22 cellular contexts compared by ENCODE assay signal in the genomic region with DNA sequence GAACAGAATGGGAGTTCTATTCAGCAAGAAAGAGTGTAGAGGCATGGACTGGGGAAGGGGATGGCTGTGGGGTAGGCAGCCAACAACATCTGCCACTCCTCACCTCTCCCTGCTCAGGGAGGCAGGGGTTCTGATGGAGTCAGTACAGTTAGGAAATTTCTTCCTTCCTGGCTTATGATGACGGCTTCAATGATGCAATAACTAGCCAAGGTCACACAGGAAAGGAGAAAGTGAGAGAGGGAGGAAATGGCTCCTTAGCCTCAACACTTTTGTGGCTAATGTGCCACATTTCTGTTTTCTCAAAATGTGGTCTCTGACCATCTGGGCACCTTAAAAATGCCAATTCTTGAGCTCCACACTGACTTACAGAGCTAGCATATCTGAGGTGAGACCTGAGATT.
DNase-seq lines count a peak whose midpoint lies in the region; ATAC-seq, FAIRE-seq and TF ChIP-seq lines count a peak whose summit lies in the region.
"Had no signal": no experiment of that assay in that cellular context is flagged by ENCODE, and none has a peak within 500 bp of the region (broad histone marks: within the 10 kb centered on the region; RNA-seq: fewer than 3 reads in every experiment).

No MANE protein-coding gene starts in this region.

- TF ChIP-seq CTCF in CD14-positive monocyte (IDR thresholded peaks at IDR 0.05) (no peak), WTC11 (IDR thresholded peaks at IDR 0.05) (no peak)

- TF ChIP-seq POLR2A in GM12891 (IDR thresholded peaks at IDR 0.05; ENCODE audit: low read depth, low read length): no peak

- no peak for FAIRE-seq in GM12891 (lab: Jason Lieb, UNC)
- FAIRE-seq: H54 had no signal

- CTCF ChIA-PET in WTC11 (lab: Charles Lee): interaction anchor here (0.8 to 1.3 kb wide), 2 partner anchors 12 to 238 kb away, joined by 3 to 5 read pairs; no protein-coding TSS in a partner anchor

- H3K9me3 Mint-ChIP-seq in CD14-positive monocyte (peaks cover 0 to 9% (median 3%) of the 10 kb centered on the region in 7 donors), WTC11 (peaks cover 24% of the 10 kb centered on the region)

- H3K4me3 Mint-ChIP-seq in CD14-positive monocyte: peak overlapping the region in 1 of 2 donors; percentile 53
- H3K4me3 Mint-ChIP-seq in WTC11: no peak overlapping the region
- H3K4me3 Mint-ChIP-seq: CD4-positive, CD25-positive, alpha-beta regulatory T cell had no signal

- ATAC-seq in WTC11: no peak
- ATAC-seq: gastrocnemius medialis, mucosa of descending colon had no signal

- H3K27me3 Mint-ChIP-seq in CD14-positive monocyte (ENCODE audit: low read depth in 3 of 3) (peaks cover 2 to 9% (median 3%) of the 10 kb centered on the region in 3 donors), WTC11 (ENCODE audit: low read depth) (peaks cover 2% of the 10 kb centered on the region; the same call in 1 of the 2 replicates)
- H3K27me3 Mint-ChIP-seq: CD4-positive, CD25-positive, alpha-beta regulatory T cell had no signal

- peak overlapping the region; percentile 6 to 80 (median 54) for H3K27ac Mint-ChIP-seq in CD14-positive monocyte
- no peak overlapping the region for H3K27ac Mint-ChIP-seq in WTC11
- H3K27ac Mint-ChIP-seq: CD4-positive, CD25-positive, alpha-beta regulatory T cell had no signal

- peaks cover 49% of the 10 kb centered on the region for H3K4me1 Mint-ChIP-seq in CD14-positive monocyte
- no peaks in the 10 kb centered on the region for H3K4me1 Mint-ChIP-seq in WTC11
- H3K4me1 Mint-ChIP-seq: CD4-positive, CD25-positive, alpha-beta regulatory T cell had no signal

- H3K36me3 Mint-ChIP-seq in CD14-positive monocyte (peaks cover 0 to 2% of the 10 kb centered on the region in 2 donors), WTC11 (peaks cover 15% of the 10 kb centered on the region)
- H3K36me3 Mint-ChIP-seq: CD4-positive, CD25-positive, alpha-beta regulatory T cell had no signal

- intact Hi-C loops in CD14-positive monocyte (cut with micrococcal nuclease): no loop called here

- DNase-seq in CD14-positive monocyte (ENCODE audit: low spot score) (no peak), M059J (ENCODE audit: low read depth) (peak; percentile 28), WTC11 (ENCODE audit: low spot score) (no peak), kidney tubule cell (ENCODE audit: low spot score) (peak; percentile 13), medulla oblongata (ENCODE audit: extremely low spot score) (no peak), activated gamma-delta T cell (lab: John Stamatoyannopoulos, UW) (no peak), NCI-H446 treated with DMSO at 0.1 percent for 48 hours (lab: John Stamatoyannopoulos, UW) (no peak), GM12891 (ENCODE audit: insufficient read length, low spot score) (no peak)
- DNase-seq: activated CD4-positive, alpha-beta T cell treated with anti-CD3 and anti-CD28 coated beads, Interleukin-2, amount 50 U/mL, for 1 hour; activated naive CD4-positive, alpha-beta T cell treated with anti-CD3 and anti-CD28 coated beads, Interleukin-2, amount 50 U/mL, for 16 hours; activated T-cell treated with anti-CD3 and anti-CD28 coated beads, Interleukin-2, amount 50 U/mL, for 1 hour; CD4-positive, CD25-positive, alpha-beta regulatory T cell; DMS79; gastrocnemius medialis; mucosa of descending colon; NCI-H1417; NCI-H2171 treated with DMSO at 0.1 percent for 48 hours; RPMI8226; stimulated activated naive CD4-positive, alpha-beta T cell treated with Interleukin-2 at 50 U/mL for 16 hours; SW 1271; tibial artery had no signal

- POLR2A ChIA-PET in WTC11 (lab: Charles Lee): interaction anchor here (0.6 kb wide), 1 partner anchor 724 kb away, joined by 6 read pairs; no protein-coding TSS in a partner anchor

TF ChIP-seq in WTC11, 78 proteins besides CTCF, POLR2A, EP300 and RAD21:
- TF ChIP-seq GABPB1 (CRISPR knock-in tag; IDR thresholded peaks at IDR 0.05) (peak; percentile 42; the same call in 1 of the 2 replicates), FOXJ3 (CRISPR knock-in tag; IDR thresholded peaks at IDR 0.05; ENCODE audit: borderline replicate concordance) (no peak)

TF ChIP-seq in GM12891, 5 proteins besides CTCF, POLR2A, EP300 and RAD21:
- TF ChIP-seq PAX5 (IDR thresholded peaks at IDR 0.05; ENCODE audit: insufficient read depth, low read length, severe bottlenecking): no peak
- TF ChIP-seq TAF1 (IDR thresholded peaks at IDR 0.05; ENCODE audit: low read depth, low read length): no peak
- TF ChIP-seq SPI1 (IDR thresholded peaks at IDR 0.05; ENCODE audit: low read depth, low read length): no peak
- TF ChIP-seq POLR2AphosphoS5 (IDR thresholded peaks at IDR 0.05; ENCODE audit: low read depth, low read length): no peak
- TF ChIP-seq POU2F2 (IDR thresholded peaks at IDR 0.05; ENCODE audit: low read depth, low read length): no peak

Comparison
In these comparisons a context has a peak if more than half of its experiments do, and no peak if none do; other contexts are left out.
1. DNase-seq: peak in M059J (single experiment) and kidney tubule cell (single experiment); none in CD14-positive monocyte (single experiment), WTC11 (single experiment), medulla oblongata (single experiment), activated gamma-delta T cell (single experiment), NCI-H446 treated with DMSO at 0.1 percent for 48 hours (single experiment) and GM12891 (single experiment).